In the genomic region with DNA sequence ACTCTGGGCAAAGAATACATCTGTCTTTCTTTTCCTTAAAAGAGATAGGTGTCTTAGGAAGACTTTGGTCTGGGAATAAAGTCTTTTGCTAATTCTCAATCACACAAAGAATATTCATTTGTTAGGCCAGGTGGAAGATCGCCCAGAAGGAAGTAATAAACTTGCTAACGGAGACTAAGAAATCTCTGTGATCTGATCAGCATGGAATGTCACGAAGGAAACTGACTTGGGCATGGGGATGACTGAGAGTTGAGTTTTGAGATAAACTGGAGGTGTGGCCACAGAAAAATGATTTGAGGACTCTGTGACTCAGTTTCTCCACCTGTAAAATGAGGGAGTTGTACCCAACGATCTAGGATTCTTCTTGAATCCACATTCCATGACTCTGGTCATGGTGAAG, we compare ENCODE assay signal across 19 cellular contexts.
DNase-seq lines count a peak whose midpoint lies in the region; TF ChIP-seq lines count a peak whose summit lies in the region.
"Had no signal": no experiment of that assay in that cellular context is flagged by ENCODE, and none has a peak within 500 bp of the region (broad histone marks: within the 10 kb centered on the region; RNA-seq: fewer than 3 reads in every experiment).

No MANE protein-coding gene starts in this region.

- peaks cover 2% of the 10 kb centered on the region for H3K27me3 Mint-ChIP-seq in glutamatergic neuron (ENCODE audit: unreplicated experiment)

- H3K36me3 Mint-ChIP-seq in glutamatergic neuron (ENCODE audit: unreplicated experiment): no peaks in the 10 kb centered on the region
- H3K36me3 Mint-ChIP-seq: neural progenitor cell had no signal

- no peaks in the 10 kb centered on the region for H3K27me3 ChIP-seq in BJ (ENCODE audit: control insufficient read depth, insufficient read depth, low read length)
- no peaks in the 10 kb centered on the region for H3K27me3 ChIP-seq in sigmoid colon
- H3K27me3 ChIP-seq: heart left ventricle, neural progenitor cell had no signal

- H3K27ac Mint-ChIP-seq in glutamatergic neuron (ENCODE audit: unreplicated experiment): no peak overlapping the region
- H3K27ac Mint-ChIP-seq: neural progenitor cell had no signal

- H3K36me3 ChIP-seq in BJ (ENCODE audit: control insufficient read depth, insufficient read depth, low read length): no peaks in the 10 kb centered on the region
- H3K36me3 ChIP-seq in sigmoid colon: no peaks in the 10 kb centered on the region
- H3K36me3 ChIP-seq: heart left ventricle, neural progenitor cell had no signal

- no peaks in the 10 kb centered on the region for H3K9me3 ChIP-seq in sigmoid colon
- H3K9me3 ChIP-seq: heart left ventricle had no signal

- DNase-seq in BJ (ENCODE audit: low read depth) (peak; percentile 49), foreskin fibroblast (peak; percentile 61 to 74), sigmoid colon (no peak), germinal center (ENCODE audit: low spot score) (no peak), glutamatergic neuron (no peak), COLO829 (ENCODE audit: low spot score) (no peak)
- no peak for DNase-seq in effector CD8-positive, alpha-beta T cell (lab: John Stamatoyannopoulos, UW)
- DNase-seq: activated CD4-positive, CD25-positive, alpha-beta regulatory T cell treated with anti-CD3 and anti-CD28 coated beads, Interleukin-2, amount 50 U/mL, for 72 hours; activated T-cell treated with anti-CD3 and anti-CD28 coated beads, Interleukin-2, amount 50 U/mL, for 48 hours; AML-193; amniotic stem cell; DMS53; Kasumi-1; left ventricle myocardium superior; NCI-H2029; stimulated activated CD4-positive, alpha-beta T cell treated with anti-CD3 and anti-CD28 coated beads, Interleukin-12 subunit alpha, Interleukin-12 subunit beta, amount 100 ng/mL, for 4 hours had no signal

- H3K4me1 ChIP-seq in sigmoid colon: peaks cover 0 to 56% (median 55%) of the 10 kb centered on the region in 4 donors
- H3K4me1 ChIP-seq: neural progenitor cell had no signal

- H3K9me3 Mint-ChIP-seq in glutamatergic neuron (ENCODE audit: unreplicated experiment): no peaks in the 10 kb centered on the region
- H3K9me3 Mint-ChIP-seq: neural progenitor cell had no signal

- H3K27ac ChIP-seq in VCaP (0 out of 2 replicates have a peak overlapping the region, but pooled peaks have one; percentile 21), sigmoid colon (peak overlapping the region; percentile 83 to 94 (median 90))
- H3K27ac ChIP-seq: neural progenitor cell had no signal

- H3K4me3 Mint-ChIP-seq in glutamatergic neuron (ENCODE audit: unreplicated experiment): no peak overlapping the region
- H3K4me3 Mint-ChIP-seq: neural progenitor cell had no signal

- no peak for TF ChIP-seq POLR2A in sigmoid colon (IDR thresholded peaks at IDR 0.05)

- POLR2A ChIA-PET in BJ (lab: Charles Lee): no interaction called here

- 13 to 58% methylated on average over 4 of the region's 4 CpGs for WGBS in sigmoid colon, 2 donors

- TF ChIP-seq EP300 in sigmoid colon (IDR thresholded peaks at IDR 0.05): no peak

- peaks cover 3% of the 10 kb centered on the region for H3K4me1 Mint-ChIP-seq in glutamatergic neuron (ENCODE audit: low read depth, unreplicated experiment)
- H3K4me1 Mint-ChIP-seq: neural progenitor cell had no signal

- TF ChIP-seq CTCF in BJ (IDR thresholded peaks at IDR 0.05; ENCODE audit: insufficient read depth, low read depth, low read length) (no peak), VCaP (conservative IDR thresholded peaks at IDR 0.05) (no peak), foreskin fibroblast (IDR thresholded peaks at IDR 0.05; ENCODE audit: low read depth, low read length) (no peak), sigmoid colon (IDR thresholded peaks at IDR 0.05) (no peak), glutamatergic neuron (IDR thresholded peaks at IDR 0.05; ENCODE audit: partially characterized antibody, unreplicated experiment) (no peak)

- H3K4me3 ChIP-seq in BJ (ENCODE audit: low read depth, low read length) (no peak overlapping the region), foreskin fibroblast (ENCODE audit: low read depth in 1 of 2, low read length in 2 of 2) (no peak overlapping the region), sigmoid colon (peak overlapping the region in 1 of 4 donors; percentile 1)
- H3K4me3 ChIP-seq: heart left ventricle, neural progenitor cell had no signal

- intact Hi-C loops in sigmoid colon (cut with DNase I): loop anchor here (5.0 kb wide), 1 partner anchor 41 kb away; no protein-coding TSS in a partner anchor

- CTCF ChIA-PET in BJ (lab: Yijun Ruan, JAX): no interaction called here

Comparison
In these comparisons a context has a peak if more than half of its experiments do, and no peak if none do; other contexts are left out.
1. DNase-seq: peak in BJ (single experiment) and foreskin fibroblast (2 of 2); none in sigmoid colon (single experiment), germinal center (single experiment), effector CD8-positive, alpha-beta T cell (single experiment), glutamatergic neuron (single experiment) and COLO829 (single experiment).